ENCODE assay signal across 21 cellular contexts in genomic region chr10:8193546-8193945, GRCh38.
DNase-seq lines count a peak whose midpoint lies in the region; TF ChIP-seq lines count a peak whose summit lies in the region.
"Had no signal": no experiment of that assay in that cellular context is flagged by ENCODE, and none has a peak within 500 bp of the region (broad histone marks: within the 10 kb centered on the region; RNA-seq: fewer than 3 reads in every experiment).

No MANE protein-coding gene starts in this region.

- 50% methylated on average over 4 of the region's 4 CpGs for WGBS in mammary epithelial cell (ENCODE audit: low coverage, missing lambda C conversion rate)
- WGBS in mesenchymal stem cell: 62% methylated on average over 4 of the region's 4 CpGs

- dilution Hi-C loops in mammary epithelial cell (cut with HindIII; ENCODE audit: low sequenced_read_pairs): no loop called here

- H3K27ac Mint-ChIP-seq in MCF 10A (ENCODE audit: low read depth, unreplicated experiment): no peak overlapping the region
- H3K27ac Mint-ChIP-seq: B cell, CD14-positive monocyte had no signal

- peak overlapping the region; percentile 50 for H4K91ac ChIP-seq in mesenchymal stem cell (ENCODE audit: low read length)

- H2BK5ac ChIP-seq in mesenchymal stem cell (ENCODE audit: low read depth, low read length, poor library complexity, severe bottlenecking): no peak overlapping the region

- no peaks in the 10 kb centered on the region for H3K4me1 Mint-ChIP-seq in MCF 10A (ENCODE audit: insufficient read depth, unreplicated experiment)
- H3K4me1 Mint-ChIP-seq: B cell had no signal

- BruUV-seq in mammary epithelial cell (replicated peaks; lab: Mats Ljungman, UMichigan) (no TSS peak), MCF 10A (replicated peaks; lab: Mats Ljungman, UMichigan) (no TSS peak)

- no peak overlapping the region for H2BK120ac ChIP-seq in mesenchymal stem cell (ENCODE audit: low read depth, low read length)

- H4K20me1 ChIP-seq in mammary epithelial cell (ENCODE audit: insufficient read depth, low read length): no peaks in the 10 kb centered on the region

- POLR2A ChIA-PET in MCF 10A (lab: Yijun Ruan, JAX): no interaction called here

- H2BK12ac ChIP-seq in mesenchymal stem cell (ENCODE audit: low read length in 2 of 2): no peak overlapping the region

- H3K14ac ChIP-seq in mesenchymal stem cell (ENCODE audit: low read length in 2 of 2): no peak overlapping the region

- no peaks in the 10 kb centered on the region for H3K4me1 ChIP-seq in mammary epithelial cell (ENCODE audit: insufficient read depth, low read length)
- no peaks in the 10 kb centered on the region for H3K4me1 ChIP-seq in mesenchymal stem cell (ENCODE audit: control insufficient read depth, insufficient read depth, low read depth, low read length)
- H3K4me1 ChIP-seq: Peyer's patch had no signal

- H3K9me3 ChIP-seq in mammary epithelial cell (replicated peaks; ENCODE audit: insufficient read depth, low read length) (no peaks in the 10 kb centered on the region), mesenchymal stem cell (ENCODE audit: control insufficient read depth, low read length) (no peaks in the 10 kb centered on the region)
- H3K9me3 ChIP-seq: Peyer's patch had no signal

- TF ChIP-seq CTCF in mammary epithelial cell (conservative IDR thresholded peaks at IDR 0.05 in 1 of 2, IDR thresholded peaks at IDR 0.05 in 1 of 2; ENCODE audit: extremely low read depth in 1 of 2, insufficient read depth in 1 of 2, low read depth in 1 of 2, low read length in 2 of 2) (no peak), MCF 10A (IDR thresholded peaks at IDR 0.05; ENCODE audit: unreplicated experiment) (no peak)

- DNase-seq in mammary epithelial cell: no peak
- no peak for DNase-seq in MCF 10A (ENCODE audit: unreplicated experiment)
- peak; percentile 5 for DNase-seq in astrocyte of the hippocampus (ENCODE audit: low read depth, low spot score)
- DNase-seq in mesenchymal stem cell: no peak
- DNase-seq in HCEC 1CT: no peak
- no peak for DNase-seq in AG20443 (ENCODE audit: low spot score)
- no peak for DNase-seq in DMS153 (lab: John Stamatoyannopoulos, UW)
- no peak for DNase-seq in SIG-M5 treated with dmso at 0.1 percent for 504 hours (lab: John Stamatoyannopoulos, UW; ENCODE audit: unreplicated experiment)
- DNase-seq: 8988T, EL, GF-D8, GOT3, NCI-H1092 treated with DMSO at 0.1 percent for 48 hours, NCI-H1436 treated with DMSO at 0.1 percent for 48 hours, NCI-H2029, NCI-H2227 treated with DMSO at 0.1 percent for 48 hours, NCI-H510A treated with DMSO at 0.1 percent for 48 hours, NCI-H748 treated with DMSO at 0.1 percent for 48 hours, Peyer's patch had no signal

- no peak overlapping the region for H3K4me2 ChIP-seq in mammary epithelial cell (ENCODE audit: insufficient read depth, low read depth, low read length)
- no peak overlapping the region for H3K4me2 ChIP-seq in mesenchymal stem cell (ENCODE audit: low read length, poor library complexity, severe bottlenecking)

- CTCF ChIA-PET in mammary epithelial cell (lab: Charles Lee; ENCODE audit: low non-redundant PET) (no interaction called here), MCF 10A (lab: Yijun Ruan, JAX) (no interaction called here)

- H3K23ac ChIP-seq in mesenchymal stem cell (ENCODE audit: low read length in 2 of 2): no peak overlapping the region

- H3K27ac ChIP-seq in mammary epithelial cell (ENCODE audit: insufficient read depth, low read depth, low read length): no peak overlapping the region
- H3K27ac ChIP-seq in mesenchymal stem cell (ENCODE audit: low read length, poor library complexity, severe bottlenecking): no peak overlapping the region
- H3K27ac ChIP-seq: Peyer's patch had no signal

- H2AFZ ChIP-seq in mammary epithelial cell (ENCODE audit: low read depth, low read length) (peak overlapping the region; percentile 60), mesenchymal stem cell (ENCODE audit: low read depth, low read length) (no peak overlapping the region)

- in situ Hi-C loops in mammary epithelial cell (cut with MboI; ENCODE audit: low sequenced_read_pairs in 2 of 2): no loop called here

- intact Hi-C loops in mammary epithelial cell (cut with micrococcal nuclease) (no loop called here), MCF 10A (cut with micrococcal nuclease) (no loop called here)

- H3K9ac ChIP-seq in mammary epithelial cell (ENCODE audit: insufficient read depth, low read length): no peak overlapping the region
- no peak overlapping the region for H3K9ac ChIP-seq in mesenchymal stem cell (ENCODE audit: low read length)

- H3K18ac ChIP-seq in mesenchymal stem cell (ENCODE audit: low read depth in 1 of 2, low read length in 2 of 2): peak overlapping the region in 1 of 2 experiments; percentile 48

- H3K36me3 Mint-ChIP-seq in MCF 10A (ENCODE audit: insufficient read depth, unreplicated experiment): no peaks in the 10 kb centered on the region
- H3K36me3 Mint-ChIP-seq: CD14-positive monocyte had no signal

- H2BK15ac ChIP-seq in mesenchymal stem cell (ENCODE audit: low read depth, poor library complexity, severe bottlenecking): no peak overlapping the region

- H3K27me3 ChIP-seq in mammary epithelial cell (ENCODE audit: insufficient read depth, low read length): no peaks in the 10 kb centered on the region
- no peaks in the 10 kb centered on the region for H3K27me3 ChIP-seq in mesenchymal stem cell (ENCODE audit: control insufficient read depth in 1 of 2, insufficient read depth in 1 of 2, low read length in 2 of 2)
- H3K27me3 ChIP-seq: Peyer's patch had no signal

- peaks cover 8% of the 10 kb centered on the region for H3K27me3 Mint-ChIP-seq in MCF 10A (ENCODE audit: insufficient read depth, unreplicated experiment)

- H3K4me3 Mint-ChIP-seq in MCF 10A (ENCODE audit: unreplicated experiment): no peak overlapping the region
- H3K4me3 Mint-ChIP-seq: B cell, CD14-positive monocyte had no signal

- no peak overlapping the region for H2AK5ac ChIP-seq in mesenchymal stem cell (ENCODE audit: low read length, severe bottlenecking)

- H3K36me3 ChIP-seq in mammary epithelial cell (ENCODE audit: insufficient read depth, low read length) (no peaks in the 10 kb centered on the region), mesenchymal stem cell (ENCODE audit: control insufficient read depth in 1 of 2, insufficient read depth in 2 of 2, low read depth in 1 of 2, low read length in 2 of 2) (no peaks in the 10 kb centered on the region)
- H3K36me3 ChIP-seq: Peyer's patch had no signal

- no peaks in the 10 kb centered on the region for H3K79me1 ChIP-seq in mesenchymal stem cell (replicated peaks; ENCODE audit: low read length, poor library complexity, severe bottlenecking)

- H3K79me2 ChIP-seq in mammary epithelial cell (ENCODE audit: insufficient read depth, low read length): no peaks in the 10 kb centered on the region

- no peaks in the 10 kb centered on the region for H3K9me3 Mint-ChIP-seq in MCF 10A (ENCODE audit: unreplicated experiment)

- no peak overlapping the region for H3K4ac ChIP-seq in mesenchymal stem cell (ENCODE audit: low read depth in 1 of 2, low read length in 2 of 2)

- H3K4me3 ChIP-seq in mammary epithelial cell (replicated peaks in 1 of 3; ENCODE audit: insufficient read depth in 1 of 3, low read depth in 2 of 3, low read length in 3 of 3) (no peak overlapping the region), mesenchymal stem cell (ENCODE audit: insufficient read depth in 1 of 2, low read depth in 1 of 2, low read length in 2 of 2) (no peak overlapping the region)
- H3K4me3 ChIP-seq: Peyer's patch had no signal

- no peak overlapping the region for H4K8ac ChIP-seq in mesenchymal stem cell (ENCODE audit: low read length)
